Comparison of ENCODE assay signal across 1 cellular context in the genomic region with DNA sequence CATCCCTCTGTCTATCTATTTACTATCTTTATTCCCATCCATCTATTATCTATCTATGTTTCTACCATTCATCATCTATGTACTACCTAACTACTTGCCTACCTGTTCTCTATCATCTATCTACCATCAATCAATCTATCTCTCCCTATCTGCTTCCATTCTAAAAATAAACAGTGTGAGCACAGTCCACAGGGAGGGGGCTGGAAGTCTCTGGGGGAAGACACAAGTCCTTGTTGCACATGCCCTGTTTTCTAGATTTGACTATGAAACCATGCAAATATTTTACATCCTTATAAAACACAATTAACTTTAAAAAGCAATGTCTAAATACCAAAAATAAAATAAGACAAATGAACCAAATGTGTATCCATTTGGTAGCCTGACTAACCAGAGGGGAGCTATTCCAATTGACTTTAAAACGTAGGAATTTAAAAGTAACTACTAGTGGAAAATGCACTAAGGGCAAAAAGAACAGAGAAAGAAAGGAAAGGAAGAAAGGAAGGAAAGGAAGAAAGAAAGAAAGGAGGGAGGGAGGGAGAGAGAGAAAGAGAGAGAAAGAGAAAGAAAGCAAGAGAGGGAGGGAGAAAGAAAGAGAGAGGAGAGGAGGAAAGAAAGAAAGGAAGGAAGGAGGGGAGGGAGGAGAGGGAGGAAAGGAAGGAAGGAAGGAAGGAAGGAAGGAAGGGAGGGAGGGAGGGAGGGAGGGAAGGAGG.
TF ChIP-seq lines count a peak whose summit lies in the region.

No MANE protein-coding gene starts in this region.

TF ChIP-seq in K562, 482 proteins besides CTCF, POLR2A, EP300 and RAD21:
- TF ChIP-seq ZC3H8 (IDR thresholded peaks at IDR 0.05), result no peak
- TF ChIP-seq, protein P1, sequence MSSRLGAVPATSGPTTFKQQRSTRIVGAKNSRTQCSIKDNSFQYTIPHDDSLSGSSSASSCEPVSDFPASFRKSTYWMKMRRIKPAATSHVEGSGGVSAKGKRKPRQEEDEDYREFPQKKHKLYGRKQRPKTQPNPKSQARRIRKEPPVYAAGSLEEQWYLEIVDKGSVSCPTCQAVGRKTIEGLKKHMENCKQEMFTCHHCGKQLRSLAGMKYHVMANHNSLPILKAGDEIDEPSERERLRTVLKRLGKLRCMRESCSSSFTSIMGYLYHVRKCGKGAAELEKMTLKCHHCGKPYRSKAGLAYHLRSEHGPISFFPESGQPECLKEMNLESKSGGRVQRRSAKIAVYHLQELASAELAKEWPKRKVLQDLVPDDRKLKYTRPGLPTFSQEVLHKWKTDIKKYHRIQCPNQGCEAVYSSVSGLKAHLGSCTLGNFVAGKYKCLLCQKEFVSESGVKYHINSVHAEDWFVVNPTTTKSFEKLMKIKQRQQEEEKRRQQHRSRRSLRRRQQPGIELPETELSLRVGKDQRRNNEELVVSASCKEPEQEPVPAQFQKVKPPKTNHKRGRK (tag; IDR thresholded peaks at IDR 0.05), result peak; percentile 40
